In the genomic region with DNA sequence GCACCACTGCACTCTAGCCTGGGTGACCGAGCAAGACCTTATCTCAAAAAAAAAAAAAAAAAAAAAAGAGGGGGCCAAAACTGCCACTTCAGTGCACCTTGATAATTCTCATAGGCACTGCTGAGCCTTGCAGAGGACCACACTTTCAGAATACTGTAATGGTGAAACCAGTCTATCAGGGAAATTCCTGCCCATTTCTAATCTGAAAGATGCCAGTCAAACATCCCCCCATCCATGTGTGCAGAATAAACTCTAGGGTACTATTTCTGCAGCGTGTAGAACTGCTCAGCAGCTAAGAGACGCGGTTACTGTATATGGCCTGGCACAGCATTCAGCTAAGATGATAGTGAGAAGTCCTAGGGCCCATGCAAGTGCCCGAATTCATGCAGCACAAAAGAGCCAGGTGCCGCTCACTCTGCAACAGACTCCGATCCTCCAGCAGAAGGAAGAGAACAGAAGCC, we compare ENCODE assay signal across 9 cellular contexts.
DNase-seq lines count a peak whose midpoint lies in the region; ATAC-seq lines count a peak whose summit lies in the region.
"Had no signal": no experiment of that assay in that cellular context is flagged by ENCODE, and none has a peak within 500 bp of the region (broad histone marks: within the 10 kb centered on the region; RNA-seq: fewer than 3 reads in every experiment).

No MANE protein-coding gene starts in this region.

- peak overlapping the region; percentile 45 for H3K27ac ChIP-seq in effector memory CD4-positive, alpha-beta T cell (ENCODE audit: insufficient read depth, low read length, poor library complexity, severe bottlenecking)
- H3K27ac ChIP-seq: vagina had no signal

- no peaks in the 10 kb centered on the region for H3K27me3 ChIP-seq in effector memory CD4-positive, alpha-beta T cell (replicated peaks; ENCODE audit: control insufficient read depth, insufficient read depth, low read length, poor library complexity, severe bottlenecking)
- H3K27me3 ChIP-seq: vagina had no signal

- ATAC-seq in GM18502 (IDR thresholded peaks at IDR 0.05; ENCODE audit: poor library complexity, unreplicated experiment) (peak; percentile 56), GM19467 (IDR thresholded peaks at IDR 0.05; ENCODE audit: unreplicated experiment) (peak; percentile 45), HG03432 (IDR thresholded peaks at IDR 0.05; ENCODE audit: unreplicated experiment) (peak; percentile 62), GM21360 (IDR thresholded peaks at IDR 0.05; ENCODE audit: unreplicated experiment) (no peak)

- no peaks in the 10 kb centered on the region for H3K9me3 ChIP-seq in effector memory CD4-positive, alpha-beta T cell (ENCODE audit: control insufficient read depth, low read length)
- H3K9me3 ChIP-seq: vagina had no signal

- H3K4me3 ChIP-seq in effector memory CD4-positive, alpha-beta T cell (ENCODE audit: insufficient read depth, low read depth, low read length, poor library complexity, severe bottlenecking): no peak overlapping the region
- H3K4me3 ChIP-seq: vagina had no signal

- no peak for DNase-seq in effector memory CD4-positive, alpha-beta T cell
- no peak for DNase-seq in HK-2 (ENCODE audit: unreplicated experiment)
- no peak for DNase-seq in NCI-H1105 treated with DMSO at 0.1 percent for 48 hours (lab: John Stamatoyannopoulos, UW)
- DNase-seq in activated CD4-positive, alpha-beta T cell treated with anti-CD3 and anti-CD28 coated beads for 4 hours: no peak

- H3K36me3 ChIP-seq in effector memory CD4-positive, alpha-beta T cell (ENCODE audit: control insufficient read depth, insufficient read depth, low read length): peaks cover 4% of the 10 kb centered on the region

- peaks cover 46% of the 10 kb centered on the region for H3K4me1 ChIP-seq in effector memory CD4-positive, alpha-beta T cell (ENCODE audit: control insufficient read depth, insufficient read depth, low read length, poor library complexity, severe bottlenecking)
